25 cellular contexts compared by ENCODE assay signal in the genomic region with DNA sequence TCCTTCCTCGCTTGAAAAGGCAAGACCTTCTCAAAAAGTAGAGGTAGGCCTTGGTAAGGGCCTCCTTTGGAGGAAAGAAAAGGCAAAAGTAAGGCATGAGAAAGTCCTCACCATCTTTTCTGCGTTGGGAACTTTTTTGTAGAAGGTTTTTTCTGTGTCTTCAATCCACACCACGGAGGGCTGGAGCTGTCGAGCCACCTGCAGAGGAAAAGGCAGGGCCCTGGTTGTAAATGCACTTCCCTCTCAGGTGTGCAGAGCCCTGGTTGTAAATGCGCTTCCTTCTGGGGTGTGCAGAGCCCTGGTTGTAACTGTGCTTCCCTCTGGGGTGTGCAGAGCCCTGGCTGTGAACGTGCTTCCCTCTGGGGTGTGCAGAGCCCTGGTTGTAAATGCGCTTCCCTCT.
"Had no signal": no experiment of that assay in that cellular context is flagged by ENCODE, and none has a peak within 500 bp of the region (broad histone marks: within the 10 kb centered on the region; RNA-seq: fewer than 3 reads in every experiment).

No MANE protein-coding gene starts in this region.

- H3K36me3 ChIP-seq: ascending aorta, cardiac muscle cell, MG63 had no signal

- H3K36me3 Mint-ChIP-seq: activated naive CD4-positive, alpha-beta T cell treated with anti-CD3 and anti-CD28 coated beads, Interleukin-2, amount 50 U/mL, for 24 hours; activated naive CD8-positive, alpha-beta T cell treated with anti-CD3 and anti-CD28 coated beads, Interleukin-2, amount 10 ng/mL, durations not matched to agents 7 days and 5 days had no signal

- H3K4me2 ChIP-seq: KMS-11, PC-9 had no signal

- H3K4me3 ChIP-seq: ascending aorta, cardiac muscle cell, MG63, PC-9, SK-N-MC had no signal

- H2AFZ ChIP-seq: PC-9 had no signal

- H3K27me3 Mint-ChIP-seq: activated CD4-positive, alpha-beta T cell treated with anti-CD3 and anti-CD28 coated beads, Interleukin-2, amount 10 ng/mL, durations not matched to agents 24 days and 14 days had no signal

- H3K4me1 ChIP-seq: ascending aorta had no signal

- DNase-seq: activated CD4-positive, alpha-beta T cell treated with anti-CD3 and anti-CD28 coated beads, Interleukin-2, amount 10 ng/mL, durations not matched to agents 24 days and 14 days; activated CD4-positive, alpha-beta T cell treated with anti-CD3 and anti-CD28 coated beads, Interleukin-2, amount 50 U/mL, for 4 hours; activated CD8-positive, alpha-beta T cell treated with anti-CD3 and anti-CD28 coated beads for 36 hours; activated gamma-delta T cell; activated naive CD4-positive, alpha-beta T cell treated with Interleukin-2 at 50 U/mL for 16 hours; activated naive CD8-positive, alpha-beta T cell treated with anti-CD3 and anti-CD28 coated beads, Interleukin-2, amount 10 ng/mL, durations not matched to agents 7 days and 5 days; activated T-cell treated with anti-CD3 and anti-CD28 coated beads, Interleukin-2, amount 50 U/mL, for 1 hour; activated T-cell treated with anti-CD3 and anti-CD28 coated beads, Interleukin-2, amount 50 U/mL, for 72 hours; MG63; NCI-H1048; NCI-H1105 treated with DMSO at 0.1 percent for 48 hours; NCI-H1436 treated with DMSO at 0.1 percent for 48 hours; NCI-H1694 treated with DMSO at 0.1 percent for 48 hours; NCI-H2029; NCI-H345; NCI-H524 treated with DMSO at 0.1 percent for 48 hours; PC-9; T1000 had no signal

- H3K27me3 ChIP-seq: ascending aorta, cardiac muscle cell, MG63 had no signal

- H3K9me3 Mint-ChIP-seq: activated CD4-positive, alpha-beta T cell treated with anti-CD3 and anti-CD28 coated beads, Interleukin-2, amount 10 ng/mL, durations not matched to agents 24 days and 14 days; activated CD8-positive, alpha-beta T cell treated with anti-CD3 and anti-CD28 coated beads for 36 hours; activated naive CD4-positive, alpha-beta T cell treated with anti-CD3 and anti-CD28 coated beads, Interleukin-2, amount 50 U/mL, for 24 hours; activated naive CD8-positive, alpha-beta T cell treated with anti-CD3 and anti-CD28 coated beads, Interleukin-2, amount 10 ng/mL, durations not matched to agents 7 days and 5 days; activated T-cell treated with anti-CD3 and anti-CD28 coated beads, Interleukin-2, amount 50 U/mL, for 72 hours; activated T-helper 2 cell treated with anti-CD3 and anti-CD28 coated beads, Interferon-gamma antibody, Interleukin-2, Interleukin-4, amounts not matched to agents 10 μg/mL and 5 μg/mL and 100 μg/mL, durations not matched to agents 14 hours and 24 hours and 36 hours had no signal

- H3K9ac ChIP-seq: KMS-11 had no signal

- H3K4me3 Mint-ChIP-seq: activated CD4-positive, alpha-beta T cell treated with anti-CD3 and anti-CD28 coated beads, Interleukin-2, amount 10 ng/mL, durations not matched to agents 24 days and 14 days; activated CD8-positive, alpha-beta T cell treated with anti-CD3 and anti-CD28 coated beads for 36 hours; activated naive CD4-positive, alpha-beta T cell treated with anti-CD3 and anti-CD28 coated beads, Interleukin-2, amount 50 U/mL, for 24 hours; activated naive CD8-positive, alpha-beta T cell treated with anti-CD3 and anti-CD28 coated beads, Interleukin-2, amount 10 ng/mL, durations not matched to agents 7 days and 5 days; activated T-cell treated with anti-CD3 and anti-CD28 coated beads, Interleukin-2, amount 50 U/mL, for 72 hours had no signal

- H3K9me3 ChIP-seq: ascending aorta, MG63 had no signal

- H3K27ac ChIP-seq: ascending aorta, cardiac muscle cell, KMS-11, PC-9, RWPE1, SK-N-MC had no signal

- H3K27ac Mint-ChIP-seq: activated CD4-positive, alpha-beta T cell treated with anti-CD3 and anti-CD28 coated beads, Interleukin-2, amount 10 ng/mL, durations not matched to agents 24 days and 14 days; activated CD8-positive, alpha-beta T cell treated with anti-CD3 and anti-CD28 coated beads for 36 hours; activated naive CD4-positive, alpha-beta T cell treated with anti-CD3 and anti-CD28 coated beads, Interleukin-2, amount 50 U/mL, for 24 hours; activated naive CD8-positive, alpha-beta T cell treated with anti-CD3 and anti-CD28 coated beads, Interleukin-2, amount 10 ng/mL, durations not matched to agents 7 days and 5 days; activated T-cell treated with anti-CD3 and anti-CD28 coated beads, Interleukin-2, amount 50 U/mL, for 72 hours; activated T-helper 2 cell treated with anti-CD3 and anti-CD28 coated beads, Interferon-gamma antibody, Interleukin-2, Interleukin-4, amounts not matched to agents 10 μg/mL and 5 μg/mL and 100 μg/mL, durations not matched to agents 14 hours and 24 hours and 36 hours had no signal

- H3K4me1 Mint-ChIP-seq: activated CD4-positive, alpha-beta T cell treated with anti-CD3 and anti-CD28 coated beads, Interleukin-2, amount 10 ng/mL, durations not matched to agents 24 days and 14 days; activated naive CD4-positive, alpha-beta T cell treated with anti-CD3 and anti-CD28 coated beads, Interleukin-2, amount 50 U/mL, for 24 hours; activated naive CD8-positive, alpha-beta T cell treated with anti-CD3 and anti-CD28 coated beads, Interleukin-2, amount 10 ng/mL, durations not matched to agents 7 days and 5 days had no signal
